Comparison of ENCODE assay signal across 18 cellular contexts in the genomic region with DNA sequence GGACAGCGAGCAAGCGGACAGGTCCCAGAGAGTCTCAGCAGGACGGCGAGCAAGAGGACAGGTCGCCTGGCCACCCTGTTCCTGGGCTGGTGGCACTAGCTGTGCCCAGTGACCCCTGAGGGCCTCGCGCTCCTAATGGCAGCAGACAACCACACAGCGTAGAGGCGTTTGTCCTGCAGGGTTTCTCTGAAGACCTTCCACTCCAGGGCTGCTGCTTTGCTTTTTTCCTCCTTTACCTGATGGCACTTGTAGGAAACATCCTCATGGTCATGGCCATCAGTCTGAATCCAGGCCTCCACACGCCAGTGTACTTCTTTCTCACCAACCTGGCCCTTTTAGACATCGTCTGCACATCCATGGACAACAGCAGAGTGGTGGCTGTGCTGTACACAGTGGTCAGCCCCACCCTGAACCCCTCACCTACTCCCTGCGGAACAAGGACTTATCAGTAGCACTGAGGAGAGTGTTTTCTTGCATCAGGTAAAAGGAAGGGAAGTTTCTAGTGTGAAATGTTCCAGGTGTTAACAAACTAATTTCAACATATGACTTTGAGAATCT.
"Had no signal": no experiment of that assay in that cellular context is flagged by ENCODE, and none has a peak within 500 bp of the region (broad histone marks: within the 10 kb centered on the region; RNA-seq: fewer than 3 reads in every experiment).

No MANE protein-coding gene starts in this region.

- H3K4me1 Mint-ChIP-seq: activated naive CD8-positive, alpha-beta T cell treated with anti-CD3 and anti-CD28 coated beads, Interleukin-2, amount 10 ng/mL, durations not matched to agents 7 days and 5 days; nephron; stimulated activated naive CD8-positive, alpha-beta T cell treated with anti-CD3 and anti-CD28 coated beads, Interleukin-15, amount 100 ng/mL, for 72 hours had no signal

- H3K27ac Mint-ChIP-seq: activated naive CD4-positive, alpha-beta T cell treated with anti-CD3 and anti-CD28 coated beads for 36 hours; activated naive CD8-positive, alpha-beta T cell treated with anti-CD3 and anti-CD28 coated beads, Interleukin-2, amount 10 ng/mL, durations not matched to agents 7 days and 5 days; nephron; stimulated activated naive CD8-positive, alpha-beta T cell treated with anti-CD3 and anti-CD28 coated beads, Interleukin-15, amount 100 ng/mL, for 72 hours; T-helper 1 cell treated with Interleukin-12 subunit alpha and Interleukin-12 subunit beta and Interleukin-4 antibody, amounts not matched to agents 30 μg/mL and 1 μg/mL, for 36 hours had no signal

- DNase-seq: activated naive CD4-positive, alpha-beta T cell treated with anti-CD3 and anti-CD28 coated beads for 36 hours; activated naive CD8-positive, alpha-beta T cell treated with anti-CD3 and anti-CD28 coated beads, Interleukin-2, amount 10 ng/mL, durations not matched to agents 7 days and 5 days; activated T-cell treated with anti-CD3 and anti-CD28 coated beads, Interleukin-2, amount 50 U/mL, for 48 hours; amniotic stem cell; colonic mucosa; dorsolateral prefrontal cortex; effector memory CD8-positive, alpha-beta T cell; esophagus squamous epithelium; gastrocnemius medialis; heart left ventricle; left colon; mesenchymal stem cell; right cardiac atrium; stimulated activated CD4-positive, alpha-beta T cell treated with anti-CD3 and anti-CD28 coated beads, Interleukin-12 subunit alpha, Interleukin-12 subunit beta, amount 100 ng/mL, for 4 hours; stimulated activated naive CD8-positive, alpha-beta T cell treated with anti-CD3 and anti-CD28 coated beads, Interleukin-15, amount 100 ng/mL, for 72 hours; uterus had no signal

- H3K27me3 Mint-ChIP-seq: effector memory CD8-positive, alpha-beta T cell had no signal

- H3K4me3 Mint-ChIP-seq: activated naive CD4-positive, alpha-beta T cell treated with anti-CD3 and anti-CD28 coated beads for 36 hours; activated naive CD8-positive, alpha-beta T cell treated with anti-CD3 and anti-CD28 coated beads, Interleukin-2, amount 10 ng/mL, durations not matched to agents 7 days and 5 days; effector memory CD8-positive, alpha-beta T cell; nephron; stimulated activated naive CD8-positive, alpha-beta T cell treated with anti-CD3 and anti-CD28 coated beads, Interleukin-15, amount 100 ng/mL, for 72 hours; T-helper 1 cell treated with Interleukin-12 subunit alpha and Interleukin-12 subunit beta and Interleukin-4 antibody, amounts not matched to agents 30 μg/mL and 1 μg/mL, for 36 hours had no signal
